ENCODE assay signal across 25 cellular contexts in the genomic region with DNA sequence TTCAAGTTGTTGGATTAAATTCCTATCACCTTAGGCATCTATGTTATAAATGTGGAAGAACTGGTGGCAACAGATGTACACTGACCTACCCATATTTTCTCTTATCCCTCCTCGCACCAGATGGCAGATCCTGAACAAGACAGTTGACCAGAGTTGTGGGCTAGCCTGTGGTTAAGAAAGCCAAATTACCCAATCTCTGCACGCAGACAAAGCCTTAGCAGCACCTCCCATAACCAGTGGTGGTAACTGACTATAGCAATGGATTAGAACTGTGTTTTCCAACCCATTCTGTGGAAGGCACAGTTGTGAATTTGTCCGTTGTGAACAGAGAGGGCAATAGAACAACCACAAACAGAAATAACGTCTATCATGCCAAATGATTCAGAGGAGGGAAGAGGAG. TPM values are rescaled to one million over a fixed set of nuclear protein-coding genes. Genes with fewer than 3 reads are reported as not detected.
DNase-seq lines count a peak whose midpoint lies in the region; ATAC-seq and TF ChIP-seq lines count a peak whose summit lies in the region.
"Had no signal": no experiment of that assay in that cellular context is flagged by ENCODE, and none has a peak within 500 bp of the region (broad histone marks: within the 10 kb centered on the region; RNA-seq: fewer than 3 reads in every experiment).

No MANE protein-coding gene starts in this region.

- no peaks in the 10 kb centered on the region for H3K9me3 Mint-ChIP-seq in CD4-positive, CD25-positive, alpha-beta regulatory T cell
- H3K9me3 Mint-ChIP-seq in central memory CD8-positive, alpha-beta T cell, result no peaks in the 10 kb centered on the region
- no peaks in the 10 kb centered on the region for H3K9me3 Mint-ChIP-seq in mesothelial cell of epicardium
- H3K9me3 Mint-ChIP-seq: activated B cell treated with CpG ODN at 0.5 μM for 24 hours; activated CD8-positive, alpha-beta T cell treated with anti-CD3 and anti-CD28 coated beads for 36 hours; activated naive CD4-positive, alpha-beta T cell treated with anti-CD3 and anti-CD28 coated beads, Interleukin-2, amount 50 U/mL, for 72 hours; activated T-cell treated with anti-CD3 and anti-CD28 coated beads, Interleukin-2, amount 50 U/mL, for 4 hours; CD4-positive, alpha-beta T cell; GM23338; IgD-negative memory B cell; T-cell had no signal

- in situ Hi-C loops in brain microvascular endothelial cell (cut with HindIII; ENCODE audit: low pct_ligation_motif_present, low sequenced_read_pairs), result no loop called here

- H3K4me3 Mint-ChIP-seq in CD4-positive, CD25-positive, alpha-beta regulatory T cell, result no peak overlapping the region
- H3K4me3 Mint-ChIP-seq in central memory CD8-positive, alpha-beta T cell, result no peak overlapping the region
- no peak overlapping the region for H3K4me3 Mint-ChIP-seq in mesothelial cell of epicardium
- H3K4me3 Mint-ChIP-seq: activated B cell treated with CpG ODN at 0.5 μM for 24 hours; activated CD8-positive, alpha-beta T cell treated with anti-CD3 and anti-CD28 coated beads for 36 hours; activated T-cell treated with anti-CD3 and anti-CD28 coated beads, Interleukin-2, amount 50 U/mL, for 4 hours; CD4-positive, alpha-beta T cell; GM23338; IgD-negative memory B cell; T-cell had no signal

- peaks cover 58% of the 10 kb centered on the region for H3K36me3 Mint-ChIP-seq in CD4-positive, CD25-positive, alpha-beta regulatory T cell
- H3K36me3 Mint-ChIP-seq in central memory CD8-positive, alpha-beta T cell (ENCODE audit: insufficient read depth), result peaks cover 55% of the 10 kb centered on the region
- H3K36me3 Mint-ChIP-seq in mesothelial cell of epicardium, result peaks cover 45% of the 10 kb centered on the region

- no peaks in the 10 kb centered on the region for H3K27me3 ChIP-seq in CD4-positive, CD25-positive, alpha-beta regulatory T cell (ENCODE audit: control insufficient read depth, insufficient read depth, low read length)
- no peaks in the 10 kb centered on the region for H3K27me3 ChIP-seq in brain microvascular endothelial cell (replicated peaks)
- H3K27me3 ChIP-seq: heart left ventricle, thyroid gland had no signal

- no peak for DNase-seq in CD4-positive, CD25-positive, alpha-beta regulatory T cell
- DNase-seq in LHCN-M2 (ENCODE audit: low read depth) (peak; percentile 83), RPMI7951 (ENCODE audit: low read depth) (peak; percentile 17), mesothelial cell of epicardium (ENCODE audit: low spot score in 2 of 2, unreplicated experiment in 2 of 2) (no peak), brain microvascular endothelial cell (no peak), NCI-H2196 (lab: John Stamatoyannopoulos, UW; ENCODE audit: unreplicated experiment) (no peak), inferior parietal cortex (ENCODE audit: extremely low spot score) (no peak)
- no peak for DNase-seq in central memory CD8-positive, alpha-beta T cell (ENCODE audit: low spot score in 2 of 2)
- DNase-seq: activated B cell treated with CpG ODN at 0.5 μM for 24 hours; activated CD8-positive, alpha-beta T cell treated with anti-CD3 and anti-CD28 coated beads for 36 hours; activated T-cell treated with anti-CD3 and anti-CD28 coated beads, Interleukin-2, amount 50 U/mL, for 4 hours; CD4-positive, alpha-beta T cell; DMS153; heart left ventricle; NCI-H1092 treated with DMSO at 0.1 percent for 48 hours; NCI-H2029 treated with DMSO at 0.1 percent for 48 hours; stimulated activated CD4-positive, alpha-beta T cell treated with anti-CD3 and anti-CD28 coated beads, Interleukin-4, amount 100 ng/mL, for 1 hour; stimulated activated naive CD8-positive, alpha-beta T cell treated with anti-CD3 and anti-CD28 coated beads, Interleukin-15, Interleukin-2, amounts not matched to agents 100 U/mL and 50 U/mL, for 24 hours; T-cell; thyroid gland had no signal

- no peak overlapping the region for H3K27ac ChIP-seq in CD4-positive, CD25-positive, alpha-beta regulatory T cell (ENCODE audit: insufficient read depth, low read length, poor library complexity, severe bottlenecking)
- H3K27ac ChIP-seq in brain microvascular endothelial cell, result no peak overlapping the region
- H3K27ac ChIP-seq: coronary artery, heart left ventricle, thyroid gland had no signal

- H3K9me3 ChIP-seq in CD4-positive, CD25-positive, alpha-beta regulatory T cell (ENCODE audit: control insufficient read depth in 2 of 2, low read length in 2 of 2), result no peaks in the 10 kb centered on the region
- H3K9me3 ChIP-seq: heart left ventricle, thyroid gland had no signal

- peak overlapping the region in 2 of 3 donors; percentile 50 to 78 for H3K27ac Mint-ChIP-seq in CD4-positive, CD25-positive, alpha-beta regulatory T cell
- peak overlapping the region; percentile 19 for H3K27ac Mint-ChIP-seq in central memory CD8-positive, alpha-beta T cell (ENCODE audit: low read depth)
- no peak overlapping the region for H3K27ac Mint-ChIP-seq in mesothelial cell of epicardium
- H3K27ac Mint-ChIP-seq: activated B cell treated with CpG ODN at 0.5 μM for 24 hours; activated CD8-positive, alpha-beta T cell treated with anti-CD3 and anti-CD28 coated beads for 36 hours; CD4-positive, alpha-beta T cell; GM23338; T-cell had no signal

- no peaks in the 10 kb centered on the region for H3K27me3 Mint-ChIP-seq in CD4-positive, CD25-positive, alpha-beta regulatory T cell
- no peaks in the 10 kb centered on the region for H3K27me3 Mint-ChIP-seq in central memory CD8-positive, alpha-beta T cell
- H3K27me3 Mint-ChIP-seq in mesothelial cell of epicardium (ENCODE audit: low read depth), result no peaks in the 10 kb centered on the region
- H3K27me3 Mint-ChIP-seq: activated B cell treated with CpG ODN at 0.5 μM for 24 hours; activated CD8-positive, alpha-beta T cell treated with anti-CD3 and anti-CD28 coated beads for 36 hours; CD4-positive, alpha-beta T cell; IgD-negative memory B cell; T-cell had no signal

- no peak for ATAC-seq in CD4-positive, CD25-positive, alpha-beta regulatory T cell (ENCODE audit: low read depth in 2 of 2)
- no peak for ATAC-seq in central memory CD8-positive, alpha-beta T cell (replicated peaks; ENCODE audit: extremely low read depth, poor library complexity, severe bottlenecking)
- ATAC-seq: activated CD8-positive, alpha-beta T cell treated with anti-CD3 and anti-CD28 coated beads for 36 hours; activated naive CD4-positive, alpha-beta T cell treated with anti-CD3 and anti-CD28 coated beads, Interleukin-2, amount 50 U/mL, for 72 hours; activated T-cell treated with anti-CD3 and anti-CD28 coated beads, Interleukin-2, amount 50 U/mL, for 4 hours; GM23338; heart left ventricle; Right ventricle myocardium inferior; stimulated activated naive CD8-positive, alpha-beta T cell treated with anti-CD3 and anti-CD28 coated beads, Interleukin-15, Interleukin-2, amounts not matched to agents 100 U/mL and 50 U/mL, for 24 hours; T-cell had no signal

- peaks cover 12% of the 10 kb centered on the region for H3K4me1 ChIP-seq in CD4-positive, CD25-positive, alpha-beta regulatory T cell (ENCODE audit: control insufficient read depth, insufficient read depth, low read length, poor library complexity, severe bottlenecking)
- H3K4me1 ChIP-seq: heart left ventricle, thyroid gland had no signal

- peaks cover 60% of the 10 kb centered on the region for H3K36me3 ChIP-seq in CD4-positive, CD25-positive, alpha-beta regulatory T cell (ENCODE audit: control insufficient read depth, insufficient read depth, low read length)
- peaks cover 14% of the 10 kb centered on the region for H3K36me3 ChIP-seq in brain microvascular endothelial cell (replicated peaks)

- TF ChIP-seq CTCF in mesothelial cell of epicardium (IDR thresholded peaks at IDR 0.05; ENCODE audit: unreplicated experiment) (no peak), brain microvascular endothelial cell (IDR thresholded peaks at IDR 0.05; ENCODE audit: low read depth, low read length, missing control alignments) (no peak)

- peaks cover 14 to 17% (median 17%) of the 10 kb centered on the region in 4 donors for H3K4me1 Mint-ChIP-seq in CD4-positive, CD25-positive, alpha-beta regulatory T cell
- H3K4me1 Mint-ChIP-seq in central memory CD8-positive, alpha-beta T cell, result peaks cover 6% of the 10 kb centered on the region
- H3K4me1 Mint-ChIP-seq in mesothelial cell of epicardium, result no peaks in the 10 kb centered on the region
- H3K4me1 Mint-ChIP-seq: GM23338 had no signal

- H3K4me3 ChIP-seq in CD4-positive, CD25-positive, alpha-beta regulatory T cell (ENCODE audit: low read depth, low read length), result no peak overlapping the region
- H3K4me3 ChIP-seq in brain microvascular endothelial cell (ENCODE audit: low read depth, low read length), result no peak overlapping the region
- H3K4me3 ChIP-seq: coronary artery, GM23338, heart left ventricle, thyroid gland had no signal

RNA-seq across cellular contexts. Expression of a gene that starts 20.6 kb away (rescaled TPM):
- total RNA-seq in CD4-positive, CD25-positive, alpha-beta regulatory T cell, result 17.1 TPM
- polyA plus RNA-seq in CD4-positive, CD25-positive, alpha-beta regulatory T cell, result 10 to 100 TPM; 10.5 to 20.0 (median 16.2) TPM
- 21.6 and 23.1 TPM in 2 replicates for total RNA-seq in LHCN-M2 (2014; rRNA removed)
- polyA plus RNA-seq in LHCN-M2 (2012), result 5.0 TPM
- 14.1 and 17.5 TPM in 2 replicates for total RNA-seq in RPMI7951 (2014; rRNA removed; shearing (Covaris generic))
- 14.6 to 16.7 TPM (median 16.4 TPM) in 3 replicates for total RNA-seq in mesothelial cell of epicardium

RNA-seq across cellular contexts. Expression of a gene that starts 29.8 kb away (rescaled TPM):
- 33.1 TPM for total RNA-seq in CD4-positive, CD25-positive, alpha-beta regulatory T cell
- 10 to 100 TPM; 12.2 to 20.9 (median 15.5) TPM for polyA plus RNA-seq in CD4-positive, CD25-positive, alpha-beta regulatory T cell
- total RNA-seq in LHCN-M2 (2014; rRNA removed), result 33.3 and 36.3 TPM in 2 replicates
- polyA plus RNA-seq in LHCN-M2 (2012), result 9.8 TPM
- total RNA-seq in RPMI7951 (2014; rRNA removed; shearing (Covaris generic)), result 33.1 and 33.2 TPM in 2 replicates
- total RNA-seq in mesothelial cell of epicardium, result 50.9 to 51.8 TPM (median 51.7 TPM) in 3 replicates

Comparison
In these comparisons a context has a peak if more than half of its experiments do, and no peak if none do; other contexts are left out.
1. DNase-seq: peak in LHCN-M2 (single experiment) and RPMI7951 (single experiment); none in CD4-positive, CD25-positive, alpha-beta regulatory T cell (0 of 3), central memory CD8-positive, alpha-beta T cell (0 of 2), mesothelial cell of epicardium (0 of 2), brain microvascular endothelial cell (single experiment), NCI-H2196 (single experiment) and inferior parietal cortex (single experiment).